In genomic region chr11:706439-706956, GRCh38 we compare ENCODE assay signal across 8 cellular contexts. TPM values are rescaled to one million over a fixed set of nuclear protein-coding genes. Genes with fewer than 3 reads are reported as not detected.
A peak's percentile ranks its signal among the peaks of the same experiment; 100 is the strongest.
DNase-seq lines count a peak whose midpoint lies in the region; ATAC-seq and TF ChIP-seq lines count a peak whose summit lies in the region.

No MANE protein-coding gene starts in this region.

- peaks cover 18% of the 10 kb centered on the region for H3K4me1 Mint-ChIP-seq in stimulated activated effector memory CD8-positive, alpha-beta T cell treated with anti-CD3 and anti-CD28 coated beads, Interleukin-12 subunit alpha, Interleukin-12 subunit beta, amount 100 ng/mL, for 72 hours
- H3K4me1 Mint-ChIP-seq in stimulated activated memory B cell treated with anti-CD40 and anti-IgM and Interleukin-4, amounts not matched to agents 10 μg/mL and 1 μg/mL and 100 μg/mL, for 72 hours = peaks cover 32% of the 10 kb centered on the region

- no peaks in the 10 kb centered on the region for H3K9me3 ChIP-seq in ascending aorta
- no peaks in the 10 kb centered on the region for H3K9me3 ChIP-seq in iPS-20b (ENCODE audit: insufficient read depth, low read depth, low read length)

- TF ChIP-seq CTCF in GM20000 (IDR thresholded peaks at IDR 0.05; ENCODE audit: extremely low read depth, missing control alignments) = no peak
- no peak for TF ChIP-seq CTCF in ascending aorta (IDR thresholded peaks at IDR 0.05)

- H3K4me3 ChIP-seq in ascending aorta (peak overlapping the region; percentile 67 to 72), iPS-20b (ENCODE audit: low read length) (peak overlapping the region; percentile 53)

- H3K9me3 Mint-ChIP-seq in stimulated activated effector memory CD8-positive, alpha-beta T cell treated with anti-CD3 and anti-CD28 coated beads, Interleukin-12 subunit alpha, Interleukin-12 subunit beta, amount 100 ng/mL, for 72 hours = no peaks in the 10 kb centered on the region
- no peaks in the 10 kb centered on the region for H3K9me3 Mint-ChIP-seq in stimulated activated memory B cell treated with anti-CD40 and anti-IgM and Interleukin-4, amounts not matched to agents 10 μg/mL and 1 μg/mL and 100 μg/mL, for 72 hours

- H3K36me3 ChIP-seq in ascending aorta (peaks cover 4 to 5% of the 10 kb centered on the region in 2 donors), iPS-20b (ENCODE audit: insufficient read depth, low read depth, low read length) (no peaks in the 10 kb centered on the region)

- peak; percentile 55 for DNase-seq in GM20000 (ENCODE audit: low spot score)
- peak in 1 of 2 donors; percentile 86 for DNase-seq in ascending aorta (ENCODE audit: low spot score in 2 of 2)
- DNase-seq in stimulated activated effector memory CD8-positive, alpha-beta T cell treated with anti-CD3 and anti-CD28 coated beads, Interleukin-12 subunit alpha, Interleukin-12 subunit beta, amount 100 ng/mL, for 72 hours (ENCODE audit: low spot score in 2 of 2) = no peak
- no peak for DNase-seq in NOMO-1 treated with DMSO at 0.1 percent for 48 hours (lab: John Stamatoyannopoulos, UW; ENCODE audit: unreplicated experiment)
- no peak for DNase-seq in GF-D8 (lab: John Stamatoyannopoulos, UW)
- no peak for DNase-seq in COLO829 (ENCODE audit: low spot score)

- intact Hi-C loops in ascending aorta (cut with DNase I) = loop anchor here (1.0 kb wide), 2 partner anchors 11 to 21 kb away; partner anchors contain the start of genes DEAF1 and TMEM80

- H3K4me3 Mint-ChIP-seq in stimulated activated effector memory CD8-positive, alpha-beta T cell treated with anti-CD3 and anti-CD28 coated beads, Interleukin-12 subunit alpha, Interleukin-12 subunit beta, amount 100 ng/mL, for 72 hours = no peak overlapping the region
- H3K4me3 Mint-ChIP-seq in stimulated activated memory B cell treated with anti-CD40 and anti-IgM and Interleukin-4, amounts not matched to agents 10 μg/mL and 1 μg/mL and 100 μg/mL, for 72 hours = no peak overlapping the region

- peaks cover 0 to 34% of the 10 kb centered on the region in 2 donors for H3K4me1 ChIP-seq in ascending aorta
- H3K4me1 ChIP-seq in iPS-20b (ENCODE audit: insufficient read depth, low read length) = peaks cover 8% of the 10 kb centered on the region

- no peak overlapping the region for H3K27ac Mint-ChIP-seq in stimulated activated effector memory CD8-positive, alpha-beta T cell treated with anti-CD3 and anti-CD28 coated beads, Interleukin-12 subunit alpha, Interleukin-12 subunit beta, amount 100 ng/mL, for 72 hours
- no peak overlapping the region for H3K27ac Mint-ChIP-seq in stimulated activated memory B cell treated with anti-CD40 and anti-IgM and Interleukin-4, amounts not matched to agents 10 μg/mL and 1 μg/mL and 100 μg/mL, for 72 hours

- no peaks in the 10 kb centered on the region for H3K27me3 ChIP-seq in ascending aorta
- H3K27me3 ChIP-seq in iPS-20b (ENCODE audit: insufficient read depth, low read length) = peaks cover 12% of the 10 kb centered on the region; the same call in 1 of the 2 replicates

- peaks cover 2% of the 10 kb centered on the region for H3K36me3 Mint-ChIP-seq in stimulated activated effector memory CD8-positive, alpha-beta T cell treated with anti-CD3 and anti-CD28 coated beads, Interleukin-12 subunit alpha, Interleukin-12 subunit beta, amount 100 ng/mL, for 72 hours
- no peaks in the 10 kb centered on the region for H3K36me3 Mint-ChIP-seq in stimulated activated memory B cell treated with anti-CD40 and anti-IgM and Interleukin-4, amounts not matched to agents 10 μg/mL and 1 μg/mL and 100 μg/mL, for 72 hours

- peak; percentile 19 for ATAC-seq in stimulated activated effector memory CD8-positive, alpha-beta T cell treated with anti-CD3 and anti-CD28 coated beads, Interleukin-12 subunit alpha, Interleukin-12 subunit beta, amount 100 ng/mL, for 72 hours
- ATAC-seq in stimulated activated memory B cell treated with anti-CD40 and anti-IgM and Interleukin-4, amounts not matched to agents 10 μg/mL and 1 μg/mL and 100 μg/mL, for 72 hours = no peak

- H3K9ac ChIP-seq in iPS-20b (ENCODE audit: low read depth, low read length) = peak overlapping the region; percentile 33; the same call in 1 of the 2 replicates

- peaks cover 47% of the 10 kb centered on the region for H3K27me3 Mint-ChIP-seq in stimulated activated memory B cell treated with anti-CD40 and anti-IgM and Interleukin-4, amounts not matched to agents 10 μg/mL and 1 μg/mL and 100 μg/mL, for 72 hours

- H3K27ac ChIP-seq in ascending aorta (peak overlapping the region; percentile 90 to 96), iPS-20b (ENCODE audit: low read length) (no peak overlapping the region)

RNA-seq across cellular contexts. Expression of gene EPS8L2, which starts 0.5 kb away (rescaled TPM):
- total RNA-seq in ascending aorta = 76.7 TPM

RNA-seq across cellular contexts. Expression of gene TMEM80, which starts 10.9 kb away (rescaled TPM):
- 1.3 TPM for total RNA-seq in ascending aorta

RNA-seq across cellular contexts. Expression of gene DEAF1, which starts 11.5 kb away (rescaled TPM):
- total RNA-seq in ascending aorta = 60.5 TPM

RNA-seq across cellular contexts. Expression of gene TALDO1, which starts 40.8 kb away (rescaled TPM):
- total RNA-seq in ascending aorta = 245 TPM
